1 cellular context compared by ENCODE assay signal in genomic region chr3:129439817-129440647, GRCh38.
TF ChIP-seq lines count a peak whose summit lies in the region.

Gene IFT122 (plus strand): TSS chr3:129440224. CDS start chr3:129440331, 107 bp downstream.
Gene MBD4 (minus strand): TSS chr3:129439948. CDS start chr3:129439833, 115 bp downstream.

TF ChIP-seq in K562, 482 proteins besides CTCF, POLR2A, EP300 and RAD21 (continued from another document and continues in another):
- TF ChIP-seq DACH1 (IDR thresholded peaks at IDR 0.05; ENCODE audit: partially characterized antibody) = no peak
- TF ChIP-seq ZNF311 (CRISPR knock-in tag; IDR thresholded peaks at IDR 0.05) = no peak
- no peak for TF ChIP-seq FOXP4 (CRISPR knock-in tag; IDR thresholded peaks at IDR 0.05; ENCODE audit: borderline replicate concordance)
- TF ChIP-seq BDP1 (IDR thresholded peaks at IDR 0.05; ENCODE audit: insufficient read depth, insufficient read length) = no peak
- no peak for TF ChIP-seq CEBPZ (IDR thresholded peaks at IDR 0.05; ENCODE audit: borderline replicate concordance, low read depth, low read length)
- TF ChIP-seq ZBTB2 (IDR thresholded peaks at IDR 0.05) = no peak; the same call in 1 of the 2 replicates
- TF ChIP-seq CCNT2 (IDR thresholded peaks at IDR 0.05; ENCODE audit: borderline replicate concordance, extremely low read depth, insufficient read length, low read depth, low read length) = no peak
- TF ChIP-seq GABPB2 (CRISPR knock-in tag; conservative IDR thresholded peaks at IDR 0.05) = no peak
- no peak for TF ChIP-seq ZNF274 (IDR thresholded peaks at IDR 0.05; ENCODE audit: borderline replicate concordance, low read depth, low read length)
- TF ChIP-seq GABPA (tag; conservative IDR thresholded peaks at IDR 0.05; ENCODE audit: low read depth) = no peak
- TF ChIP-seq RBM14 (IDR thresholded peaks at IDR 0.05; ENCODE audit: borderline replicate concordance, insufficient read depth, low read depth, low read length) = no peak
- no peak for TF ChIP-seq ZKSCAN8 (CRISPR knock-in tag; IDR thresholded peaks at IDR 0.05)
- peak; percentile 79; the same call in 1 of the 2 replicates for TF ChIP-seq NBN (IDR thresholded peaks at IDR 0.05; ENCODE audit: low read depth)
- no peak for TF ChIP-seq RBM39 (optimal IDR thresholded peaks at IDR 0.05; ENCODE audit: low read depth, low read length)
- no peak for TF ChIP-seq ZNF444 (CRISPR knock-in tag; IDR thresholded peaks at IDR 0.05)
- no peak for TF ChIP-seq ZSCAN29 (IDR thresholded peaks at IDR 0.05)
- TF ChIP-seq ZZZ3 (IDR thresholded peaks at IDR 0.05) = no peak
- TF ChIP-seq MAFG (tag; conservative IDR thresholded peaks at IDR 0.05) = no peak
- no peak for TF ChIP-seq ZNF134 (CRISPR knock-in tag; conservative IDR thresholded peaks at IDR 0.05)
- peak; percentile 75 for TF ChIP-seq REST (CRISPR knock-in tag; IDR thresholded peaks at IDR 0.05; ENCODE audit: low read depth)
- no peak for TF ChIP-seq ZNF518B (CRISPR knock-in tag; IDR thresholded peaks at IDR 0.05)
- TF ChIP-seq NCOA2 (IDR thresholded peaks at IDR 0.05; ENCODE audit: partially characterized antibody in 2 of 2) = no peak
- TF ChIP-seq CHAMP1 (IDR thresholded peaks at IDR 0.05) = no peak
- 0 out of 2 replicates have a peak, but pooled peaks have one; percentile 22 for TF ChIP-seq PML (IDR thresholded peaks at IDR 0.05; ENCODE audit: low read length)
- TF ChIP-seq KLF13 (tag; IDR thresholded peaks at IDR 0.05; ENCODE audit: borderline replicate concordance, low read depth) = peak; percentile 64; the same call in 1 of the 2 replicates
- no peak for TF ChIP-seq POLR3G (IDR thresholded peaks at IDR 0.05; ENCODE audit: extremely low read depth, insufficient read length, insufficient replicate concordance)
- no peak for TF ChIP-seq ZNF77 (CRISPR knock-in tag; IDR thresholded peaks at IDR 0.05)
- no peak for TF ChIP-seq SMC3 (conservative IDR thresholded peaks at IDR 0.05; ENCODE audit: insufficient read depth, low read depth, low read length)
- TF ChIP-seq STAT5A (IDR thresholded peaks at IDR 0.05; ENCODE audit: borderline replicate concordance, low read length) = no peak
- TF ChIP-seq LCOR (CRISPR knock-in tag; IDR thresholded peaks at IDR 0.05) = 0 out of 2 replicates have a peak, but pooled peaks have one; percentile 11
- no peak for TF ChIP-seq ATF2 (CRISPR knock-in tag; IDR thresholded peaks at IDR 0.05)
- peak in 1 of 2 experiments; percentile 81; a peak in 2 of 4 replicates for TF ChIP-seq HDAC1 (IDR thresholded peaks at IDR 0.05)
- no peak for TF ChIP-seq TFAM (CRISPR knock-in tag; conservative IDR thresholded peaks at IDR 0.05)
- TF ChIP-seq HDAC6 (IDR thresholded peaks at IDR 0.05; ENCODE audit: low read depth, low read length) = no peak
- no peak for TF ChIP-seq TCF3 (CRISPR knock-in tag; IDR thresholded peaks at IDR 0.05)
- no peak for TF ChIP-seq JUND (IDR thresholded peaks at IDR 0.05; ENCODE audit: borderline replicate concordance, low read depth, low read length)
- TF ChIP-seq JUND (tag; IDR thresholded peaks at IDR 0.05; ENCODE audit: borderline replicate concordance, low read depth, low read length) = no peak; the same call in 2 of the 3 replicates
- peak; percentile 79; the same call in 1 of the 2 replicates for TF ChIP-seq PHF8 (IDR thresholded peaks at IDR 0.05; ENCODE audit: borderline replicate concordance, low read length)
- TF ChIP-seq ETV5 (CRISPR knock-in tag; IDR thresholded peaks at IDR 0.05; ENCODE audit: low read depth) = no peak
- TF ChIP-seq CLOCK (CRISPR knock-in tag; IDR thresholded peaks at IDR 0.05; ENCODE audit: borderline replicate concordance) = no peak
- peak; percentile 16; the same call in 1 of the 2 replicates for TF ChIP-seq ESRRA (IDR thresholded peaks at IDR 0.05; ENCODE audit: borderline replicate concordance, low read depth)
- TF ChIP-seq NR3C1 (CRISPR knock-in tag; IDR thresholded peaks at IDR 0.05) = no peak
